ENCODE assay signal across 27 cellular contexts in genomic region chr2:164565345-164565744, GRCh38. TPM values are rescaled to one million over a fixed set of nuclear protein-coding genes. Genes with fewer than 3 reads are reported as not detected.
"Had no signal": no experiment of that assay in that cellular context is flagged by ENCODE, and none has a peak within 500 bp of the region (broad histone marks: within the 10 kb centered on the region; RNA-seq: fewer than 3 reads in every experiment).

No MANE protein-coding gene starts in this region.

- H3K27ac ChIP-seq: breast epithelium, colonic mucosa, left ventricle myocardium inferior, ovary, spleen, suprapubic skin, transverse colon, WERI-Rb-1 had no signal

- H3K4me3 ChIP-seq: breast epithelium, colonic mucosa, gastrocnemius medialis, left ventricle myocardium inferior, lung, ovary, spleen, suprapubic skin, transverse colon had no signal

- H3K27me3 ChIP-seq: breast epithelium, colonic mucosa, gastrocnemius medialis, ovary, spleen, suprapubic skin, transverse colon had no signal

- H3K9me3 ChIP-seq: breast epithelium, colonic mucosa, gastrocnemius medialis, left ventricle myocardium inferior, ovary, spleen, suprapubic skin, transverse colon had no signal

- H3K36me3 ChIP-seq: breast epithelium, colonic mucosa, gastrocnemius medialis, left ventricle myocardium inferior, ovary, spleen, suprapubic skin, transverse colon, WERI-Rb-1 had no signal

- ATAC-seq: activated T-cell treated with anti-CD3 and anti-CD28 coated beads, Interleukin-2, amount 50 U/mL, for 4 hours; activated T-helper 17 cell treated with anti-CD3 and anti-CD28 coated beads, Interleukin-2, amount 50 U/mL, for 72 hours; gastrocnemius medialis had no signal

- DNase-seq: activated CD4-positive, alpha-beta memory T cell treated with anti-CD3 and anti-CD28 coated beads for 36 hours; activated CD4-positive, alpha-beta T cell treated with anti-CD3 and anti-CD28 coated beads, Interleukin-2, amount 10 ng/mL, durations not matched to agents 24 days and 14 days; activated CD4-positive, CD25-positive, alpha-beta regulatory T cell treated with anti-CD3 and anti-CD28 coated beads, Interleukin-2, amount 50 U/mL, for 72 hours; activated CD8-positive, alpha-beta memory T cell treated with anti-CD3 and anti-CD28 coated beads, Interleukin-2, amount 50 U/mL, for 48 hours; activated gamma-delta T cell treated with Interleukin-2 at 50 U/mL for 16 hours; activated naive CD4-positive, alpha-beta T cell treated with anti-CD3 and anti-CD28 coated beads, Interleukin-2, amount 50 U/mL, for 16 hours; activated T-cell treated with anti-CD3 and anti-CD28 coated beads, Interleukin-2, amount 50 U/mL, for 4 hours; amygdala; colonic mucosa; effector memory CD4-positive, alpha-beta T cell; erythroblast; gastrocnemius medialis; glutamatergic neuron; left ventricle myocardium inferior; naive B cell; ovary; retina; spleen; stimulated activated naive CD4-positive, alpha-beta T cell; T-helper 9 cell; transverse colon; WERI-Rb-1 had no signal

- H3K4me1 ChIP-seq: breast epithelium, colonic mucosa, spleen, suprapubic skin had no signal

RNA-seq across cellular contexts. Expression of gene GRB14, which starts 55.9 kb away (rescaled TPM):
- total RNA-seq: activated CD4-positive, alpha-beta memory T cell treated with anti-CD3 and anti-CD28 coated beads for 36 hours; activated CD4-positive, alpha-beta T cell treated with anti-CD3 and anti-CD28 coated beads, Interleukin-2, amount 10 ng/mL, durations not matched to agents 24 days and 14 days; activated T-helper 17 cell treated with anti-CD3 and anti-CD28 coated beads, Interleukin-2, amount 50 U/mL, for 72 hours; T-helper 1 cell treated with Interleukin-12 subunit alpha and Interleukin-12 subunit beta and Interleukin-4 antibody, amounts not matched to agents 30 ng/mL and 1 ng/mL, for 36 hours had no signal
